1 cellular context compared by ENCODE assay signal in the genomic region with DNA sequence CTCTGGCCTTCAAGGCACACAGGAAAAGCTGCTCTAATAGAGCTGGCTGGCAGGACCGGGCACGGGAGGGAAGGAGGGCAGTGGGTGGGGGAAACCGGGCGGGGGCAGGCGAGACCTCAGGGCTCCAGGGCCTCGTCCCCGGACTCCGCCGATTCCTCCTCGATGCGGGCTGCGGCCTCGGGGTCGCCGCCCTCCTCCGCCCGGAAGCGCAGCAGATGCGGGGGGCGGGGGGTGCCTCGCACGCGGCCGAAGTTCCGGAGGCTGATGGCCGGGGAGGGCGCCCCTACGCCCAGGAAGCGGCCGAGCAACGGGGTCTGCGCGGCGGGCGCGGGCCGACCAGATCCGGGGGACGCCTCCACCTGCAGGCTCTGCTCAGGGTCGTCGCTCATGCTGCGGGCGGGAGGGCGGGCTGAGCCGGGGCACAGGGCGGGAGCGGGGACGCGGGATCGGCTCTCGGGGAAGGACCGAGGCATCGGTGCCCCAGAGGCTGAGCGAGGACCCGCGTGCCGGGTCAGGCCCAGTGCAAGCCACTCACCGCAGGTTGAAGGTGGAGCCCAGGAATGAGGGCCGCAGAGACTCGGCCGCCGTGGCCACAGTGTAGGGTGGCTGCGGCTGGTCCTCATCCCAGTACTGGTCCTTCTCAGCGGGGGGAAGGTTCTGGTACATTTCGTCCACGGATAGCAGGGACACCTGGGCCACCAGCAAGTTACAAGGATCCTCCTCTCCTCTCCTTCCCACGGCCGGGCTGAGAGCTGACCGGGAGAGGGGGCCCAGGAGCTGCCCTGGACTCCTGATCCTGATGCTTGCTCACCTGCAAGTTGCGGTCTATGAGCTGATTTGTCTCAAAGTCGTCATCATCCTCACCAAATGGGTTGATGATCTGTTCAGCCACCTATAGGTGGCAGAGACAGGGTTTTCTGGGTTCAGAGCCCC.
TF ChIP-seq lines count a peak whose summit lies in the region.

No MANE protein-coding gene starts in this region.

TF ChIP-seq in HepG2, 621 proteins besides CTCF, POLR2A, EP300 and RAD21 (continues in another document):
- TF ChIP-seq ZNF556 (CRISPR knock-in tag; IDR thresholded peaks at IDR 0.05; ENCODE audit: borderline replicate concordance) (peak; percentile 32; the same call in 1 of the 2 replicates), ZNF670 (CRISPR knock-in tag; IDR thresholded peaks at IDR 0.05; ENCODE audit: borderline replicate concordance) (no peak), RCOR2 (CRISPR knock-in tag; IDR thresholded peaks at IDR 0.05) (no peak), TAF1 (CRISPR knock-in tag; IDR thresholded peaks at IDR 0.05) (peak; percentile 70), SOX13 (IDR thresholded peaks at IDR 0.05) (no peak), SOX13 (CRISPR knock-in tag; conservative IDR thresholded peaks at IDR 0.05 in 1 of 2, IDR thresholded peaks at IDR 0.05 in 1 of 2) (peak in 1 of 2 experiments; percentile 11; a peak in 1 of 4 replicates), CCAR2 (optimal IDR thresholded peaks at IDR 0.05; ENCODE audit: low read depth, low read length) (no peak), MED8 (CRISPR knock-in tag; IDR thresholded peaks at IDR 0.05; ENCODE audit: insufficient replicate concordance) (peak; percentile 26), AGO2 (optimal IDR thresholded peaks at IDR 0.05; ENCODE audit: low read depth, low read length) (peak; percentile 37), ATF1 (CRISPR knock-in tag; IDR thresholded peaks at IDR 0.05) (no peak), ZNF550 (CRISPR knock-in tag; IDR thresholded peaks at IDR 0.05; ENCODE audit: borderline replicate concordance) (0 out of 2 replicates have a peak, but pooled peaks have one; percentile 53), ZNF724P (CRISPR knock-in tag; IDR thresholded peaks at IDR 0.05; ENCODE audit: borderline replicate concordance) (0 out of 2 replicates have a peak, but pooled peaks have one; percentile 31), YEATS4 (CRISPR knock-in tag; IDR thresholded peaks at IDR 0.05; ENCODE audit: borderline replicate concordance) (peak; percentile 82), NFYB (CRISPR knock-in tag; IDR thresholded peaks at IDR 0.05) (0 out of 2 replicates have a peak, but pooled peaks have one; percentile 14), CCDC6 (CRISPR knock-in tag; IDR thresholded peaks at IDR 0.05) (0 out of 2 replicates have a peak, but pooled peaks have one; percentile 37), ZNF326 (CRISPR knock-in tag; IDR thresholded peaks at IDR 0.05; ENCODE audit: borderline replicate concordance) (no peak), RARA (CRISPR knock-in tag; IDR thresholded peaks at IDR 0.05) (0 out of 2 replicates have a peak, but pooled peaks have one; percentile 30), ZNF776 (CRISPR knock-in tag; IDR thresholded peaks at IDR 0.05) (peak; percentile 75; the same call in 1 of the 2 replicates), ZNF558 (CRISPR knock-in tag; IDR thresholded peaks at IDR 0.05; ENCODE audit: borderline replicate concordance) (no peak; the same call in 1 of the 2 replicates), ZFY (CRISPR knock-in tag; IDR thresholded peaks at IDR 0.05) (peak; percentile 91), HES4 (CRISPR knock-in tag; IDR thresholded peaks at IDR 0.05; ENCODE audit: borderline replicate concordance) (peak; percentile 82; the same call in 1 of the 2 replicates), ZFAT (CRISPR knock-in tag; conservative IDR thresholded peaks at IDR 0.05) (no peak)
- TF ChIP-seq, protein P1, sequence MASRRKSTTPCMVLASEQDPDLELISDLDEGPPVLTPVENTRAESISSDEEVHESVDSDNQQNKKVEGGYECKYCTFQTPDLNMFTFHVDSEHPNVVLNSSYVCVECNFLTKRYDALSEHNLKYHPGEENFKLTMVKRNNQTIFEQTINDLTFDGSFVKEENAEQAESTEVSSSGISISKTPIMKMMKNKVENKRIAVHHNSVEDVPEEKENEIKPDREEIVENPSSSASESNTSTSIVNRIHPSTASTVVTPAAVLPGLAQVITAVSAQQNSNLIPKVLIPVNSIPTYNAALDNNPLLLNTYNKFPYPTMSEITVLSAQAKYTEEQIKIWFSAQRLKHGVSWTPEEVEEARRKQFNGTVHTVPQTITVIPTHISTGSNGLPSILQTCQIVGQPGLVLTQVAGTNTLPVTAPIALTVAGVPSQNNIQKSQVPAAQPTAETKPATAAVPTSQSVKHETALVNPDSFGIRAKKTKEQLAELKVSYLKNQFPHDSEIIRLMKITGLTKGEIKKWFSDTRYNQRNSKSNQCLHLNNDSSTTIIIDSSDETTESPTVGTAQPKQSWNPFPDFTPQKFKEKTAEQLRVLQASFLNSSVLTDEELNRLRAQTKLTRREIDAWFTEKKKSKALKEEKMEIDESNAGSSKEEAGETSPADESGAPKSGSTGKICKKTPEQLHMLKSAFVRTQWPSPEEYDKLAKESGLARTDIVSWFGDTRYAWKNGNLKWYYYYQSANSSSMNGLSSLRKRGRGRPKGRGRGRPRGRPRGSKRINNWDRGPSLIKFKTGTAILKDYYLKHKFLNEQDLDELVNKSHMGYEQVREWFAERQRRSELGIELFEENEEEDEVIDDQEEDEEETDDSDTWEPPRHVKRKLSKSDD (CRISPR knock-in tag; IDR thresholded peaks at IDR 0.05; ENCODE audit: low read depth): no peak
- TF ChIP-seq, protein P2, sequence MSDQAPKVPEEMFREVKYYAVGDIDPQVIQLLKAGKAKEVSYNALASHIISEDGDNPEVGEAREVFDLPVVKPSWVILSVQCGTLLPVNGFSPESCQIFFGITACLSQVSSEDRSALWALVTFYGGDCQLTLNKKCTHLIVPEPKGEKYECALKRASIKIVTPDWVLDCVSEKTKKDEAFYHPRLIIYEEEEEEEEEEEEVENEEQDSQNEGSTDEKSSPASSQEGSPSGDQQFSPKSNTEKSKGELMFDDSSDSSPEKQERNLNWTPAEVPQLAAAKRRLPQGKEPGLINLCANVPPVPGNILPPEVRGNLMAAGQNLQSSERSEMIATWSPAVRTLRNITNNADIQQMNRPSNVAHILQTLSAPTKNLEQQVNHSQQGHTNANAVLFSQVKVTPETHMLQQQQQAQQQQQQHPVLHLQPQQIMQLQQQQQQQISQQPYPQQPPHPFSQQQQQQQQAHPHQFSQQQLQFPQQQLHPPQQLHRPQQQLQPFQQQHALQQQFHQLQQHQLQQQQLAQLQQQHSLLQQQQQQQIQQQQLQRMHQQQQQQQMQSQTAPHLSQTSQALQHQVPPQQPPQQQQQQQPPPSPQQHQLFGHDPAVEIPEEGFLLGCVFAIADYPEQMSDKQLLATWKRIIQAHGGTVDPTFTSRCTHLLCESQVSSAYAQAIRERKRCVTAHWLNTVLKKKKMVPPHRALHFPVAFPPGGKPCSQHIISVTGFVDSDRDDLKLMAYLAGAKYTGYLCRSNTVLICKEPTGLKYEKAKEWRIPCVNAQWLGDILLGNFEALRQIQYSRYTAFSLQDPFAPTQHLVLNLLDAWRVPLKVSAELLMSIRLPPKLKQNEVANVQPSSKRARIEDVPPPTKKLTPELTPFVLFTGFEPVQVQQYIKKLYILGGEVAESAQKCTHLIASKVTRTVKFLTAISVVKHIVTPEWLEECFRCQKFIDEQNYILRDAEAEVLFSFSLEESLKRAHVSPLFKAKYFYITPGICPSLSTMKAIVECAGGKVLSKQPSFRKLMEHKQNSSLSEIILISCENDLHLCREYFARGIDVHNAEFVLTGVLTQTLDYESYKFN (CRISPR knock-in tag; conservative IDR thresholded peaks at IDR 0.05): peak; percentile 5; the same call in 1 of the 2 replicates
- TF ChIP-seq, protein P3, sequence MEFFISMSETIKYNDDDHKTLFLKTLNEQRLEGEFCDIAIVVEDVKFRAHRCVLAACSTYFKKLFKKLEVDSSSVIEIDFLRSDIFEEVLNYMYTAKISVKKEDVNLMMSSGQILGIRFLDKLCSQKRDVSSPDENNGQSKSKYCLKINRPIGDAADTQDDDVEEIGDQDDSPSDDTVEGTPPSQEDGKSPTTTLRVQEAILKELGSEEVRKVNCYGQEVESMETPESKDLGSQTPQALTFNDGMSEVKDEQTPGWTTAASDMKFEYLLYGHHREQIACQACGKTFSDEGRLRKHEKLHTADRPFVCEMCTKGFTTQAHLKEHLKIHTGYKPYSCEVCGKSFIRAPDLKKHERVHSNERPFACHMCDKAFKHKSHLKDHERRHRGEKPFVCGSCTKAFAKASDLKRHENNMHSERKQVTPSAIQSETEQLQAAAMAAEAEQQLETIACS (CRISPR knock-in tag; IDR thresholded peaks at IDR 0.05): 0 out of 2 replicates have a peak, but pooled peaks have one; percentile 22
- TF ChIP-seq, protein P4, sequence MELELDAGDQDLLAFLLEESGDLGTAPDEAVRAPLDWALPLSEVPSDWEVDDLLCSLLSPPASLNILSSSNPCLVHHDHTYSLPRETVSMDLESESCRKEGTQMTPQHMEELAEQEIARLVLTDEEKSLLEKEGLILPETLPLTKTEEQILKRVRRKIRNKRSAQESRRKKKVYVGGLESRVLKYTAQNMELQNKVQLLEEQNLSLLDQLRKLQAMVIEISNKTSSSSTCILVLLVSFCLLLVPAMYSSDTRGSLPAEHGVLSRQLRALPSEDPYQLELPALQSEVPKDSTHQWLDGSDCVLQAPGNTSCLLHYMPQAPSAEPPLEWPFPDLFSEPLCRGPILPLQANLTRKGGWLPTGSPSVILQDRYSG (CRISPR knock-in tag; IDR thresholded peaks at IDR 0.05): peak; percentile 46; the same call in 1 of the 2 replicates
- TF ChIP-seq, protein P5, sequence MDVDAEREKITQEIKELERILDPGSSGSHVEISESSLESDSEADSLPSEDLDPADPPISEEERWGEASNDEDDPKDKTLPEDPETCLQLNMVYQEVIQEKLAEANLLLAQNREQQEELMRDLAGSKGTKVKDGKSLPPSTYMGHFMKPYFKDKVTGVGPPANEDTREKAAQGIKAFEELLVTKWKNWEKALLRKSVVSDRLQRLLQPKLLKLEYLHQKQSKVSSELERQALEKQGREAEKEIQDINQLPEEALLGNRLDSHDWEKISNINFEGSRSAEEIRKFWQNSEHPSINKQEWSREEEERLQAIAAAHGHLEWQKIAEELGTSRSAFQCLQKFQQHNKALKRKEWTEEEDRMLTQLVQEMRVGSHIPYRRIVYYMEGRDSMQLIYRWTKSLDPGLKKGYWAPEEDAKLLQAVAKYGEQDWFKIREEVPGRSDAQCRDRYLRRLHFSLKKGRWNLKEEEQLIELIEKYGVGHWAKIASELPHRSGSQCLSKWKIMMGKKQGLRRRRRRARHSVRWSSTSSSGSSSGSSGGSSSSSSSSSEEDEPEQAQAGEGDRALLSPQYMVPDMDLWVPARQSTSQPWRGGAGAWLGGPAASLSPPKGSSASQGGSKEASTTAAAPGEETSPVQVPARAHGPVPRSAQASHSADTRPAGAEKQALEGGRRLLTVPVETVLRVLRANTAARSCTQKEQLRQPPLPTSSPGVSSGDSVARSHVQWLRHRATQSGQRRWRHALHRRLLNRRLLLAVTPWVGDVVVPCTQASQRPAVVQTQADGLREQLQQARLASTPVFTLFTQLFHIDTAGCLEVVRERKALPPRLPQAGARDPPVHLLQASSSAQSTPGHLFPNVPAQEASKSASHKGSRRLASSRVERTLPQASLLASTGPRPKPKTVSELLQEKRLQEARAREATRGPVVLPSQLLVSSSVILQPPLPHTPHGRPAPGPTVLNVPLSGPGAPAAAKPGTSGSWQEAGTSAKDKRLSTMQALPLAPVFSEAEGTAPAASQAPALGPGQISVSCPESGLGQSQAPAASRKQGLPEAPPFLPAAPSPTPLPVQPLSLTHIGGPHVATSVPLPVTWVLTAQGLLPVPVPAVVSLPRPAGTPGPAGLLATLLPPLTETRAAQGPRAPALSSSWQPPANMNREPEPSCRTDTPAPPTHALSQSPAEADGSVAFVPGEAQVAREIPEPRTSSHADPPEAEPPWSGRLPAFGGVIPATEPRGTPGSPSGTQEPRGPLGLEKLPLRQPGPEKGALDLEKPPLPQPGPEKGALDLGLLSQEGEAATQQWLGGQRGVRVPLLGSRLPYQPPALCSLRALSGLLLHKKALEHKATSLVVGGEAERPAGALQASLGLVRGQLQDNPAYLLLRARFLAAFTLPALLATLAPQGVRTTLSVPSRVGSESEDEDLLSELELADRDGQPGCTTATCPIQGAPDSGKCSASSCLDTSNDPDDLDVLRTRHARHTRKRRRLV (CRISPR knock-in tag; IDR thresholded peaks at IDR 0.05): 0 out of 2 replicates have a peak, but pooled peaks have one; percentile 23
- TF ChIP-seq, protein P6, sequence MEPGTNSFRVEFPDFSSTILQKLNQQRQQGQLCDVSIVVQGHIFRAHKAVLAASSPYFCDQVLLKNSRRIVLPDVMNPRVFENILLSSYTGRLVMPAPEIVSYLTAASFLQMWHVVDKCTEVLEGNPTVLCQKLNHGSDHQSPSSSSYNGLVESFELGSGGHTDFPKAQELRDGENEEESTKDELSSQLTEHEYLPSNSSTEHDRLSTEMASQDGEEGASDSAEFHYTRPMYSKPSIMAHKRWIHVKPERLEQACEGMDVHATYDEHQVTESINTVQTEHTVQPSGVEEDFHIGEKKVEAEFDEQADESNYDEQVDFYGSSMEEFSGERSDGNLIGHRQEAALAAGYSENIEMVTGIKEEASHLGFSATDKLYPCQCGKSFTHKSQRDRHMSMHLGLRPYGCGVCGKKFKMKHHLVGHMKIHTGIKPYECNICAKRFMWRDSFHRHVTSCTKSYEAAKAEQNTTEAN (CRISPR knock-in tag; conservative IDR thresholded peaks at IDR 0.05): 0 out of 2 replicates have a peak, but pooled peaks have one; percentile 36
- TF ChIP-seq, protein P7, sequence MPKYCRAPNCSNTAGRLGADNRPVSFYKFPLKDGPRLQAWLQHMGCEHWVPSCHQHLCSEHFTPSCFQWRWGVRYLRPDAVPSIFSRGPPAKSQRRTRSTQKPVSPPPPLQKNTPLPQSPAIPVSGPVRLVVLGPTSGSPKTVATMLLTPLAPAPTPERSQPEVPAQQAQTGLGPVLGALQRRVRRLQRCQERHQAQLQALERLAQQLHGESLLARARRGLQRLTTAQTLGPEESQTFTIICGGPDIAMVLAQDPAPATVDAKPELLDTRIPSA (CRISPR knock-in tag; IDR thresholded peaks at IDR 0.05; ENCODE audit: borderline replicate concordance): no peak
- TF ChIP-seq, protein P8, sequence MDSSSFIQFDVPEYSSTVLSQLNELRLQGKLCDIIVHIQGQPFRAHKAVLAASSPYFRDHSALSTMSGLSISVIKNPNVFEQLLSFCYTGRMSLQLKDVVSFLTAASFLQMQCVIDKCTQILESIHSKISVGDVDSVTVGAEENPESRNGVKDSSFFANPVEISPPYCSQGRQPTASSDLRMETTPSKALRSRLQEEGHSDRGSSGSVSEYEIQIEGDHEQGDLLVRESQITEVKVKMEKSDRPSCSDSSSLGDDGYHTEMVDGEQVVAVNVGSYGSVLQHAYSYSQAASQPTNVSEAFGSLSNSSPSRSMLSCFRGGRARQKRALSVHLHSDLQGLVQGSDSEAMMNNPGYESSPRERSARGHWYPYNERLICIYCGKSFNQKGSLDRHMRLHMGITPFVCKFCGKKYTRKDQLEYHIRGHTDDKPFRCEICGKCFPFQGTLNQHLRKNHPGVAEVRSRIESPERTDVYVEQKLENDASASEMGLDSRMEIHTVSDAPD (CRISPR knock-in tag; IDR thresholded peaks at IDR 0.05): peak; percentile 50; the same call in 1 of the 2 replicates
- TF ChIP-seq, protein P9, sequence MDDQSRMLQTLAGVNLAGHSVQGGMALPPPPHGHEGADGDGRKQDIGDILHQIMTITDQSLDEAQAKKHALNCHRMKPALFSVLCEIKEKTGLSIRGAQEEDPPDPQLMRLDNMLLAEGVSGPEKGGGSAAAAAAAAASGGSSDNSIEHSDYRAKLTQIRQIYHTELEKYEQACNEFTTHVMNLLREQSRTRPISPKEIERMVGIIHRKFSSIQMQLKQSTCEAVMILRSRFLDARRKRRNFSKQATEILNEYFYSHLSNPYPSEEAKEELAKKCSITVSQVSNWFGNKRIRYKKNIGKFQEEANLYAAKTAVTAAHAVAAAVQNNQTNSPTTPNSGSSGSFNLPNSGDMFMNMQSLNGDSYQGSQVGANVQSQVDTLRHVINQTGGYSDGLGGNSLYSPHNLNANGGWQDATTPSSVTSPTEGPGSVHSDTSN (CRISPR knock-in tag; IDR thresholded peaks at IDR 0.05; ENCODE audit: borderline replicate concordance): 0 out of 2 replicates have a peak, but pooled peaks have one; percentile 50
